ENCODE assay signal across 11 cellular contexts in genomic region chr3:112605285-112605684, GRCh38. TPM values are rescaled to one million over a fixed set of nuclear protein-coding genes. Genes with fewer than 3 reads are reported as not detected.
A peak's percentile ranks its signal among the peaks of the same experiment; 100 is the strongest.
DNase-seq lines count a peak whose midpoint lies in the region; ATAC-seq, FAIRE-seq and TF ChIP-seq lines count a peak whose summit lies in the region.
"Had no signal": no experiment of that assay in that cellular context is flagged by ENCODE, and none has a peak within 500 bp of the region (broad histone marks: within the 10 kb centered on the region; RNA-seq: fewer than 3 reads in every experiment).

No MANE protein-coding gene starts in this region.

- peak in 1 of 2 donors; percentile 8 for DNase-seq in heart right ventricle
- DNase-seq in right atrium auricular region (ENCODE audit: low spot score) = no peak
- DNase-seq in SJSA1 (ENCODE audit: low read depth in 1 of 2, low spot score in 2 of 2) = no peak
- DNase-seq in hippocampal formation (lab: John Stamatoyannopoulos, UW) = peak; percentile 8 to 29
- no peak for DNase-seq in aorta
- no peak for DNase-seq in D721Med (ENCODE audit: insufficient read length, low spot score)
- DNase-seq: NCI-H510A had no signal

- H3K4me3 ChIP-seq in heart right ventricle = no peak overlapping the region
- H3K4me3 ChIP-seq in right atrium auricular region = no peak overlapping the region
- no peak overlapping the region for H3K4me3 ChIP-seq in SJSA1
- H3K4me3 ChIP-seq in aorta (ENCODE audit: low read length in 2 of 2) = no peak overlapping the region

- H3K36me3 ChIP-seq in heart right ventricle (peaks cover 0 to 76% (median 0%) of the 10 kb centered on the region in 9 donors), right atrium auricular region (no peaks in the 10 kb centered on the region), SJSA1 (peaks cover 22% of the 10 kb centered on the region), aorta (ENCODE audit: control insufficient read depth in 1 of 2, insufficient read depth in 2 of 2, low read length in 1 of 2) (no peaks in the 10 kb centered on the region)

- 58 to 72% methylated on average over 9 of the region's 9 CpGs for WGBS in heart right ventricle, 2 donors
- WGBS in aorta, 2 donors = 60 to 70% methylated on average over 9 of the region's 9 CpGs

- TF ChIP-seq CTCF in heart right ventricle (IDR thresholded peaks at IDR 0.05) (no peak), right atrium auricular region (IDR thresholded peaks at IDR 0.05) (no peak), D721Med (IDR thresholded peaks at IDR 0.05; ENCODE audit: insufficient read depth, missing control alignments) (no peak)

- no peak for FAIRE-seq in D721Med (lab: Jason Lieb, UNC)

- intact Hi-C loops in heart right ventricle (cut with DNase I) = loop anchor here in 1 of 10 donors (10.0 kb wide), 1 partner anchor 210 kb away; no protein-coding TSS in a partner anchor
- intact Hi-C loops in aorta (cut with DNase I) = no loop called here

- ATAC-seq in heart right ventricle = peak in 6 of 8 donors; percentile 42 to 93 (median 66)
- ATAC-seq in aorta (ENCODE audit: low FRiP score) = peak; percentile 76
- ATAC-seq in GM18520 (IDR thresholded peaks at IDR 0.05; ENCODE audit: unreplicated experiment) = no peak
- ATAC-seq in GM21528 (IDR thresholded peaks at IDR 0.05; ENCODE audit: low FRiP score, unreplicated experiment) = no peak

- H3K27ac ChIP-seq in heart right ventricle (peak overlapping the region in 4 of 10 donors; percentile 31 to 58 (median 39)), right atrium auricular region (no peak overlapping the region), SJSA1 (0 out of 2 replicates have a peak overlapping the region, but pooled peaks have one; percentile 14), aorta (ENCODE audit: low read depth in 1 of 2, low read length in 2 of 2) (no peak overlapping the region)
- H3K27ac ChIP-seq: parathyroid adenoma had no signal

- H3K9me3 ChIP-seq in heart right ventricle (no peaks in the 10 kb centered on the region), right atrium auricular region (no peaks in the 10 kb centered on the region), SJSA1 (replicated peaks) (no peaks in the 10 kb centered on the region), aorta (ENCODE audit: control insufficient read depth, low read length) (no peaks in the 10 kb centered on the region)

- H3K27me3 ChIP-seq in heart right ventricle (no peaks in the 10 kb centered on the region), right atrium auricular region (no peaks in the 10 kb centered on the region), SJSA1 (replicated peaks) (no peaks in the 10 kb centered on the region), aorta (ENCODE audit: control insufficient read depth in 1 of 2, insufficient read depth in 2 of 2, low read length in 1 of 2) (no peaks in the 10 kb centered on the region)

- H3K4me1 ChIP-seq in heart right ventricle (peaks cover 0 to 19% (median 11%) of the 10 kb centered on the region in 9 donors), right atrium auricular region (peaks cover 0 to 13% of the 10 kb centered on the region in 2 donors), SJSA1 (replicated peaks) (peaks cover 14% of the 10 kb centered on the region), aorta (ENCODE audit: control insufficient read depth in 1 of 2, insufficient read depth in 2 of 2, low read length in 2 of 2) (no peaks in the 10 kb centered on the region)
- H3K4me1 ChIP-seq: parathyroid adenoma had no signal

RNA-seq across cellular contexts. Expression of gene CCDC80, which starts 35.7 kb away (rescaled TPM):
- total RNA-seq in heart right ventricle = 100 to 1,000 TPM in 5 of 10 donors, 10 to 100 TPM in 5; 38.6 to 223 (median 99.3) TPM
- polyA plus RNA-seq in heart right ventricle = 10 to 100 TPM; 19.8 to 28.7 TPM
- total RNA-seq in right atrium auricular region = 100 to 1,000 TPM in 1 of 2 donors, 10 to 100 TPM in 1; 94.4 to 206 TPM
- 58.4 and 74.8 TPM in 2 replicates for total RNA-seq in SJSA1 (2014; rRNA removed; shearing (Covaris generic))
- total RNA-seq in aorta = 1,000 to 10,000 TPM in 1 of 2 donors, 100 to 1,000 TPM in 1; 241 to 1,615 TPM
- 10 to 100 TPM; 64.5 to 99.8 TPM for polyA plus RNA-seq in aorta
- total RNA-seq: activated CD8-positive, alpha-beta memory T cell treated with anti-CD3 and anti-CD28 coated beads for 36 hours had no signal

RNA-seq across cellular contexts. Expression of gene SLC35A5, which starts 43.4 kb away (rescaled TPM):
- total RNA-seq in heart right ventricle (10 to 100 TPM; 12.0 to 25.7 (median 15.1) TPM), right atrium auricular region (10 to 100 TPM; 16.4 to 16.5 TPM), aorta (10 to 100 TPM; 25.2 to 30.5 TPM)
- polyA plus RNA-seq in heart right ventricle (1 to 10 TPM; 6.1 to 9.2 TPM), aorta (10 to 100 TPM; 10.0 to 25.7 TPM)
- total RNA-seq in SJSA1 (2014; rRNA removed; shearing (Covaris generic)) = 45.7 and 46.5 TPM in 2 replicates

RNA-seq across cellular contexts. Expression of gene ATG3, which starts 43.5 kb away (rescaled TPM):
- total RNA-seq in heart right ventricle (10 to 100 TPM; 38.2 to 52.2 (median 42.8) TPM), right atrium auricular region (10 to 100 TPM; 28.7 to 57.5 TPM), aorta (10 to 100 TPM; 47.7 to 53.0 TPM)
- polyA plus RNA-seq in heart right ventricle (10 to 100 TPM; 14.0 to 64.3 TPM), aorta (10 to 100 TPM; 44.9 to 82.8 TPM)
- 69.7 and 73.2 TPM in 2 replicates for total RNA-seq in SJSA1 (2014; rRNA removed; shearing (Covaris generic))

Comparison
In these comparisons a context has a peak if more than half of its experiments do, and no peak if none do; other contexts are left out.
1. ATAC-seq: peak in heart right ventricle (6 of 8) and aorta (single experiment); none in GM18520 (single experiment) and GM21528 (single experiment).
2. DNase-seq: peak in hippocampal formation (2 of 2); none in right atrium auricular region (single experiment), SJSA1 (0 of 2), aorta (0 of 2) and D721Med (single experiment).